Comparison of ENCODE assay signal across 16 cellular contexts in genomic region chr11:57674251-57674650, GRCh38. TPM values are rescaled to one million over a fixed set of nuclear protein-coding genes. Genes with fewer than 3 reads are reported as not detected.
A peak's percentile ranks its signal among the peaks of the same experiment; 100 is the strongest.
DNase-seq lines count a peak whose midpoint lies in the region; ATAC-seq and TF ChIP-seq lines count a peak whose summit lies in the region.
"Had no signal": no experiment of that assay in that cellular context is flagged by ENCODE, and none has a peak within 500 bp of the region (broad histone marks: within the 10 kb centered on the region; RNA-seq: fewer than 3 reads in every experiment).

No MANE protein-coding gene starts in this region.

- peaks cover 82% of the 10 kb centered on the region for H3K4me1 Mint-ChIP-seq in activated naive CD4-positive, alpha-beta T cell treated with anti-CD3 and anti-CD28 coated beads for 36 hours (ENCODE audit: low read depth)
- H3K4me1 Mint-ChIP-seq in type B pancreatic cell (ENCODE audit: unreplicated experiment): peaks cover 29% of the 10 kb centered on the region

- H3K36me3 ChIP-seq in kidney epithelial cell (ENCODE audit: control insufficient read depth, insufficient read depth, low read length) (peaks cover 2% of the 10 kb centered on the region), left lung (peaks cover 0 to 73% of the 10 kb centered on the region in 2 donors)

- no peak overlapping the region for H3K4me3 Mint-ChIP-seq in activated naive CD4-positive, alpha-beta T cell treated with anti-CD3 and anti-CD28 coated beads for 36 hours
- peak overlapping the region; percentile 4 for H3K4me3 Mint-ChIP-seq in type B pancreatic cell

- CTCF ChIA-PET in activated naive CD4-positive, alpha-beta T cell treated with anti-CD3 and anti-CD28 coated beads for 36 hours (lab: Charles Lee): interaction anchor here (2.1 to 2.3 kb wide), 2 partner anchors 33 to 106 kb away, joined by 5 to 7 read pairs; partner anchors contain the start of gene UBE2L6

- peak overlapping the region; percentile 6 for H3K27ac Mint-ChIP-seq in activated naive CD4-positive, alpha-beta T cell treated with anti-CD3 and anti-CD28 coated beads for 36 hours
- H3K27ac Mint-ChIP-seq in type B pancreatic cell: peak overlapping the region; percentile 54

- TF ChIP-seq CTCF in VCaP (conservative IDR thresholded peaks at IDR 0.05) (no peak), kidney epithelial cell (IDR thresholded peaks at IDR 0.05; ENCODE audit: insufficient read depth, low read length, poor library complexity, severe bottlenecking) (no peak), type B pancreatic cell (conservative IDR thresholded peaks at IDR 0.05) (no peak), left lung (IDR thresholded peaks at IDR 0.05) (no peak)

- peaks cover 12 to 38% of the 10 kb centered on the region in 2 donors for H3K4me1 ChIP-seq in left lung

- H3K27me3 Mint-ChIP-seq in activated naive CD4-positive, alpha-beta T cell treated with anti-CD3 and anti-CD28 coated beads for 36 hours (ENCODE audit: low read depth): no peaks in the 10 kb centered on the region
- H3K27me3 Mint-ChIP-seq in type B pancreatic cell: no peaks in the 10 kb centered on the region

- ATAC-seq in left lung: no peak
- ATAC-seq: Right ventricle myocardium inferior had no signal

- no peaks in the 10 kb centered on the region for H3K9me3 ChIP-seq in left lung

- no peak for DNase-seq in activated naive CD4-positive, alpha-beta T cell treated with anti-CD3 and anti-CD28 coated beads for 36 hours
- no peak for DNase-seq in activated naive CD4-positive, alpha-beta T cell treated with Interleukin-2 at 50 U/mL for 16 hours
- peak; percentile 79 for DNase-seq in kidney epithelial cell (ENCODE audit: low read depth)
- DNase-seq in type B pancreatic cell (ENCODE audit: extremely low spot score, unreplicated experiment): no peak
- DNase-seq in left lung: no peak
- no peak for DNase-seq in NCI-H2029 (lab: John Stamatoyannopoulos, UW)
- DNase-seq in mucosa of gallbladder (ENCODE audit: low spot score): no peak
- DNase-seq: activated CD4-positive, alpha-beta T cell treated with anti-CD3 and anti-CD28 coated beads for 1 hour; activated T-cell treated with anti-CD3 and anti-CD28 coated beads, Interleukin-2, amount 50 U/mL, for 1 hour; amygdala; cerebellar nuclear complex; NCI-H1105; NCI-H226; T-helper 2 cell had no signal

- intact Hi-C loops in activated naive CD4-positive, alpha-beta T cell treated with anti-CD3 and anti-CD28 coated beads for 36 hours (cut with micrococcal nuclease): no loop called here
- intact Hi-C loops in left lung (cut with DNase I): no loop called here

- peaks cover 36% of the 10 kb centered on the region for H3K36me3 Mint-ChIP-seq in activated naive CD4-positive, alpha-beta T cell treated with anti-CD3 and anti-CD28 coated beads for 36 hours (ENCODE audit: low read depth)
- peaks cover 30% of the 10 kb centered on the region for H3K36me3 Mint-ChIP-seq in type B pancreatic cell

- H3K27me3 ChIP-seq in kidney epithelial cell (ENCODE audit: control insufficient read depth, insufficient read depth, low read length): no peaks in the 10 kb centered on the region
- no peaks in the 10 kb centered on the region for H3K27me3 ChIP-seq in left lung

- H3K27ac ChIP-seq in VCaP (0 out of 2 replicates have a peak overlapping the region, but pooled peaks have one; percentile 46), left lung (no peak overlapping the region)

- no peak overlapping the region for H3K4me3 ChIP-seq in kidney epithelial cell (ENCODE audit: low read depth, low read length)
- H3K4me3 ChIP-seq in left lung: no peak overlapping the region

- H3K9me3 Mint-ChIP-seq in activated naive CD4-positive, alpha-beta T cell treated with anti-CD3 and anti-CD28 coated beads for 36 hours: no peaks in the 10 kb centered on the region
- no peaks in the 10 kb centered on the region for H3K9me3 Mint-ChIP-seq in type B pancreatic cell

RNA-seq across cellular contexts. Expression of gene ZDHHC5, which starts 6.3 kb away (rescaled TPM):
- 10 to 100 TPM; 38.5 to 46.6 TPM for total RNA-seq in activated naive CD4-positive, alpha-beta T cell treated with anti-CD3 and anti-CD28 coated beads for 36 hours
- total RNA-seq in kidney epithelial cell: 62.4 and 69.2 TPM in 2 replicates
- 56.7 and 80.6 TPM in 2 replicates for total RNA-seq in type B pancreatic cell (ENCODE audit: low replicate concordance)
- 10 to 100 TPM; 69.9 to 83.6 TPM for total RNA-seq in left lung
- 60.7 TPM for total RNA-seq in mucosa of gallbladder

RNA-seq across cellular contexts. Expression of gene CLP1, which starts 16.7 kb away (rescaled TPM):
- 10 to 100 TPM; 11.3 to 14.2 TPM for total RNA-seq in activated naive CD4-positive, alpha-beta T cell treated with anti-CD3 and anti-CD28 coated beads for 36 hours
- total RNA-seq in kidney epithelial cell (17.7 and 20.7 TPM in 2 replicates), type B pancreatic cell (ENCODE audit: low replicate concordance) (16.9 and 20.7 TPM in 2 replicates), left lung (10 to 100 TPM; 10.1 to 13.1 TPM), mucosa of gallbladder (10.3 TPM)

RNA-seq across cellular contexts. Expression of gene YPEL4, which starts 24.5 kb away (rescaled TPM):
- total RNA-seq in activated naive CD4-positive, alpha-beta T cell treated with anti-CD3 and anti-CD28 coated beads for 36 hours: under 1 TPM; 0.17 to 0.54 TPM
- 1.4 TPM in 1 of 2 replicates, not detected in the other for total RNA-seq in kidney epithelial cell
- total RNA-seq in type B pancreatic cell (ENCODE audit: low replicate concordance): 0.38 and 0.48 TPM in 2 replicates
- total RNA-seq in left lung: 1 to 10 TPM; 1.2 to 2.3 TPM
- total RNA-seq in mucosa of gallbladder: 1.9 TPM

RNA-seq across cellular contexts. Expression of gene MED19, which starts 37.8 kb away (rescaled TPM):
- 1 to 10 TPM; 8.2 to 9.0 TPM for total RNA-seq in activated naive CD4-positive, alpha-beta T cell treated with anti-CD3 and anti-CD28 coated beads for 36 hours
- total RNA-seq in kidney epithelial cell (26.8 and 27.6 TPM in 2 replicates), type B pancreatic cell (ENCODE audit: low replicate concordance) (17.9 and 21.5 TPM in 2 replicates), left lung (10 to 100 TPM; 11.0 to 11.8 TPM), mucosa of gallbladder (15.6 TPM)

RNA-seq across cellular contexts. Expression of gene TMX2, which starts 38.1 kb away (rescaled TPM):
- 10 to 100 TPM; 49.8 to 54.7 TPM for total RNA-seq in activated naive CD4-positive, alpha-beta T cell treated with anti-CD3 and anti-CD28 coated beads for 36 hours
- total RNA-seq in kidney epithelial cell (74.0 and 79.8 TPM in 2 replicates), type B pancreatic cell (ENCODE audit: low replicate concordance) (84.4 and 87.4 TPM in 2 replicates), left lung (10 to 100 TPM; 67.7 to 88.3 TPM), mucosa of gallbladder (72.3 TPM)
